9 cellular contexts compared by ENCODE assay signal in the genomic region with DNA sequence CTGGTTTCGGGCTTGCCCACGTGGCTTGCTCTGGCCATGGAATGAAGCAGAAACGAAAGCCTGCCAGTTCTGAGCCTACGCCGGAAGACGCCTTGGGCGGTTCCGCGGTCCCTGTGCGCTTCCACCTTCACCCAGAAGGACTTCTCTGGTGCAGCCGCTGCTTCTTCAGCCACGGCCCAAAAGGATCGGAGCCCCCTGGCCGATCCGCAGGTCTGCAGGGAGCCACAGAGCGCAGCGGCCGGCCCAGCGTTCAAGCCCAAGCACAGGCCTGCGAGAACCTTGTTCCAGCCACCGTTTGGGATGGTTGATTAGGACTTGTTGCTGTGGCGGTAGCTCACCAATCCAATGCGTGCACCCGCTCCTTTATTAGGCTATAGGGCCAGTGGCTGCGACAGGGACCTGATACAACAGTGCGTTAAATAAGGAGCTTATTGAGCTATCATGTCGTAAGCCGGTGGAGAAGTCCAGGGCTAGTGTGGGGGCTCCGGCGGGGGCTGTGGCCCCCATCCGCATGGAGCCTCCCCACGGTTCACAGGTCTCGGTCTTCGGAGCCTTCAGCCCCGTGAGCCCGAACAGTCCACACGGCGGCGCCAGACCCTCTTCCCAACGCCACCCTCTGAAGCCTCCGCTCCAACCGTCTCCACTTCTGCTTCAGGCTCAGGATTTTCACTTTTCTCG. TPM values are rescaled to one million over a fixed set of nuclear protein-coding genes. Genes with fewer than 3 reads are reported as not detected.
DNase-seq lines count a peak whose midpoint lies in the region; ATAC-seq, FAIRE-seq and TF ChIP-seq lines count a peak whose summit lies in the region.
"Had no signal": no experiment of that assay in that cellular context is flagged by ENCODE, and none has a peak within 500 bp of the region (broad histone marks: within the 10 kb centered on the region; RNA-seq: fewer than 3 reads in every experiment).

No MANE protein-coding gene starts in this region.

- no peaks in the 10 kb centered on the region for H3K36me3 ChIP-seq in pancreas

- intact Hi-C loops in pancreas (cut with DNase I): no loop called here

- 54 to 58% methylated on average over 43 of the region's 43 CpGs for whole genome bisulfite sequencing in pancreas, 2 donors

- DNase-seq in Ammon's horn (ENCODE audit: low spot score) (peak; percentile 57), fibroblast of peridontal ligament (ENCODE audit: extremely low read depth) (peak; percentile 23), pancreas (no peak), ACHN (no peak)
- peak; percentile 76 for DNase-seq in activated CD8-positive, alpha-beta memory T cell treated with anti-CD3 and anti-CD28 coated beads, Interleukin-2, amount 50 U/mL, for 48 hours

- no peaks in the 10 kb centered on the region for H3K4me1 ChIP-seq in pancreas

- H3K4me3 ChIP-seq in pancreas: peak overlapping the region in 1 of 4 donors; percentile 29

- no peaks in the 10 kb centered on the region for H3K9me3 ChIP-seq in pancreas

- TF ChIP-seq CTCF in pancreas (IDR thresholded peaks at IDR 0.05): no peak

- FAIRE-seq in pancreas (lab: Jason Lieb, UNC): no peak
- FAIRE-seq: colon had no signal

- no peaks in the 10 kb centered on the region for H3K27me3 ChIP-seq in pancreas

- ATAC-seq in HG02642 (IDR thresholded peaks at IDR 0.05; ENCODE audit: poor library complexity, unreplicated experiment) (peak; percentile 68), pancreas (peak in 3 of 4 donors; percentile 72 to 84 (median 73)), HG03196 (IDR thresholded peaks at IDR 0.05; ENCODE audit: unreplicated experiment) (no peak), HG03135 (IDR thresholded peaks at IDR 0.05; ENCODE audit: unreplicated experiment) (no peak)

- H3K27ac ChIP-seq in pancreas: no peak overlapping the region

- in situ Hi-C loops in ACHN (cut with HindIII; ENCODE audit: low pct_ligation_motif_present, low pct_unique_long_range_greater_than_20kb, low sequenced_read_pairs): no loop called here

RNA-seq across cellular contexts. Expression of a gene that starts 10.2 kb away (rescaled TPM):
- total RNA-seq in pancreas: 1 to 10 TPM; 1.0 to 2.9 (median 2.1) TPM
- 1 to 10 TPM; 1.9 to 6.6 TPM for polyA plus RNA-seq in pancreas

RNA-seq across cellular contexts. Expression of a gene that starts 24.8 kb away (rescaled TPM):
- total RNA-seq in pancreas: 10 to 100 TPM in 4 of 6 donors, 1 to 10 TPM in 2; 7.2 to 46.0 (median 22.7) TPM
- polyA plus RNA-seq in pancreas: 100 to 1,000 TPM in 1 of 2 donors, 10 to 100 TPM in 1; 57.7 to 392 TPM

RNA-seq across cellular contexts. Expression of a gene that starts 36.3 kb away (rescaled TPM):
- under 1 TPM in 2 of 6 donors, not detected in 4; 0.35 to 0.49 TPM for total RNA-seq in pancreas
- 1 to 10 TPM in 1 of 2 donors, under 1 TPM in 1; 0.66 to 1.1 TPM for polyA plus RNA-seq in pancreas

Comparison
In these comparisons a context has a peak if more than half of its experiments do, and no peak if none do; other contexts are left out.
1. DNase-seq: peak in Ammon's horn (single experiment), activated CD8-positive, alpha-beta memory T cell treated with anti-CD3 and anti-CD28 coated beads, Interleukin-2, amount 50 U/mL, for 48 hours (single experiment) and fibroblast of peridontal ligament (single experiment); none in pancreas (0 of 6) and ACHN (single experiment).
2. ATAC-seq: peak in HG02642 (single experiment) and pancreas (3 of 4); none in HG03196 (single experiment) and HG03135 (single experiment).